25 cellular contexts compared by ENCODE assay signal in the genomic region with DNA sequence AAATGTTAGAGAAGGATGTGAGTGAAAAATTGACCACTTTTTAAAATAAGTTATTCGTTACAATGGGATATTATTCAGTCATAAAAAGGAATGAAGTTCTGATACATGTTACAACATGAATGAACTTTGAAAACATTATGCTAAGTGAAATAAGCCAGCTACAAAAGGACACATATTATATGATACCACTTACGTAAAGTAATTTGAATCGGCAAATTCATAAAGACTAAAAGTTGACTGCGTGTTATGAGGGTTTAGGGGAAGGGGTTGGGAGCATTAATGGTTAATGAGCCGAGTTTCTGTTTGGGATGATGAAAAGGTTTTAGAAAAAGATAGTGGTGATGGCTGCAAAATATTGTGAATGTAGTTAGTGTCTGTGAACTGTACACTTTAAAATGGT.
DNase-seq lines count a peak whose midpoint lies in the region; ATAC-seq, FAIRE-seq and TF ChIP-seq lines count a peak whose summit lies in the region.
"Had no signal": no experiment of that assay in that cellular context is flagged by ENCODE, and none has a peak within 500 bp of the region (broad histone marks: within the 10 kb centered on the region; RNA-seq: fewer than 3 reads in every experiment).

No MANE protein-coding gene starts in this region.

- TF ChIP-seq POLR2A in K562 (conservative IDR thresholded peaks at IDR 0.05), result no peak

- H3K9me1 ChIP-seq in K562 (ENCODE audit: control insufficient read depth, insufficient read depth, low read length), result no peaks in the 10 kb centered on the region

- DNase-seq in WTC11 (ENCODE audit: low spot score), result no peak
- no peak for DNase-seq in K562 (ENCODE audit: extremely low read depth in 1 of 4, low spot score in 3 of 4)
- DNase-seq in posterior vena cava (ENCODE audit: low spot score), result no peak
- DNase-seq in tibial artery, result no peak
- DNase-seq in SW 1271 (lab: John Stamatoyannopoulos, UW), result no peak
- DNase-seq: 8988T; ACHN; BE2C; C1 segment of cervical spinal cord; CD4-positive, alpha-beta memory T cell; CD4-positive, CD25-positive, alpha-beta regulatory T cell; CD8-positive, alpha-beta memory T cell; COR-L47; DMS 273 treated with DMSO at 0.1 percent for 48 hours; DMS153; DMS53; DMS79; DND-41; EL; GDM1 had no signal

- TF ChIP-seq CTCF in WTC11 (IDR thresholded peaks at IDR 0.05), result no peak
- TF ChIP-seq CTCF in K562 (IDR thresholded peaks at IDR 0.05 in 2 of 3, conservative IDR thresholded peaks at IDR 0.05 in 1 of 3; ENCODE audit: insufficient read depth in 2 of 3, low read depth in 1 of 3, low read length in 3 of 3), result no peak
- no peak for TF ChIP-seq CTCF in tibial artery (IDR thresholded peaks at IDR 0.05)

- CTCF ChIA-PET in WTC11 (lab: Charles Lee) (interaction anchor here (1.4 kb wide), 1 partner anchor 102 kb away, joined by 3 read pairs; no protein-coding TSS in a partner anchor), K562 (lab: Yijun Ruan, JAX; ENCODE audit: low intra/inter-chr PET ratio) (no interaction called here)

- H2AFZ ChIP-seq in K562 (ENCODE audit: low read depth, low read length), result no peak overlapping the region

- peaks cover 33% of the 10 kb centered on the region for H3K4me1 Mint-ChIP-seq in WTC11

- H3K4me3 Mint-ChIP-seq in WTC11, result no peak overlapping the region
- H3K4me3 Mint-ChIP-seq: CD14-positive monocyte; CD4-positive, alpha-beta memory T cell; CD4-positive, CD25-positive, alpha-beta regulatory T cell; CD8-positive, alpha-beta memory T cell had no signal

- TF ChIP-seq EP300 in K562 (IDR thresholded peaks at IDR 0.05; ENCODE audit: low read length), result no peak

- ATAC-seq in WTC11, result no peak
- no peak for ATAC-seq in K562

- H3K9me3 Mint-ChIP-seq in WTC11, result no peaks in the 10 kb centered on the region
- H3K9me3 Mint-ChIP-seq: CD14-positive monocyte; CD4-positive, alpha-beta memory T cell; CD4-positive, CD25-positive, alpha-beta regulatory T cell had no signal

- H3K36me3 ChIP-seq in K562 (ENCODE audit: control insufficient read depth, insufficient read depth, low read length) (no peaks in the 10 kb centered on the region), tibial artery (no peaks in the 10 kb centered on the region)
- H3K36me3 ChIP-seq: BE2C, BLaER1 had no signal

- H3K4me2 ChIP-seq in K562 (ENCODE audit: insufficient read depth, low read length), result no peak overlapping the region
- H3K4me2 ChIP-seq: BLaER1 had no signal

- intact Hi-C loops in K562 (cut with micrococcal nuclease) (no loop called here), posterior vena cava (cut with DNase I) (no loop called here), tibial artery (cut with DNase I; ENCODE audit: low total_unique reads) (no loop called here)

- POLR2A ChIA-PET in WTC11 (lab: Charles Lee), result no interaction called here
- POLR2A ChIA-PET in K562 (lab: Yijun Ruan, JAX), result interaction anchor here (0.7 kb wide), 1 partner anchor 10 kb away, joined by 3 read pairs; no protein-coding TSS in a partner anchor

- no TSS peak for BruUV-seq in K562 (replicated peaks; lab: Mats Ljungman, UMichigan)

- in situ Hi-C loops in K562 (cut with MboI), result no loop called here

- no peak for TF ChIP-seq RAD21 in K562 (CRISPR knock-in tag; conservative IDR thresholded peaks at IDR 0.05 in 1 of 2, IDR thresholded peaks at IDR 0.05 in 1 of 2)

- H3K27ac ChIP-seq in K562 (ENCODE audit: extremely low read depth, low read depth, low read length) (no peak overlapping the region), tibial artery (no peak overlapping the region)
- H3K27ac ChIP-seq: BLaER1 had no signal

- no peaks in the 10 kb centered on the region for H3K27me3 Mint-ChIP-seq in WTC11 (ENCODE audit: low read depth)
- H3K27me3 Mint-ChIP-seq: CD4-positive, alpha-beta memory T cell; CD4-positive, CD25-positive, alpha-beta regulatory T cell; CD8-positive, alpha-beta memory T cell had no signal

- peaks cover 92% of the 10 kb centered on the region for H3K79me2 ChIP-seq in K562 (ENCODE audit: control insufficient read depth, insufficient read depth, low read length)

- H3K36me3 Mint-ChIP-seq in WTC11, result no peaks in the 10 kb centered on the region

- peak overlapping the region; percentile 64 for H3K27ac Mint-ChIP-seq in WTC11
- H3K27ac Mint-ChIP-seq: CD14-positive monocyte; CD4-positive, alpha-beta memory T cell had no signal

- H3K4me3 ChIP-seq in K562, result no peak overlapping the region
- H3K4me3 ChIP-seq in tibial artery, result no peak overlapping the region
- H3K4me3 ChIP-seq: BLaER1 had no signal

- peak; percentile 32 for FAIRE-seq in K562 (lab: Jason Lieb, UNC)
- FAIRE-seq: A204.1, GM12891, GM19239 had no signal

- WGBS in K562 (ENCODE audit: insufficient coverage, low coverage, missing lambda C conversion rate), result 94% methylated on average over 5 of the region's 5 CpGs

- H4K20me1 ChIP-seq in K562 (replicated peaks; ENCODE audit: control insufficient read depth, insufficient read depth, low read length), result peaks cover 13% of the 10 kb centered on the region

- no peak overlapping the region for H3K9ac ChIP-seq in K562 (ENCODE audit: insufficient read depth in 1 of 2, low read depth in 2 of 2, low read length in 2 of 2)
- H3K9ac ChIP-seq: BLaER1 had no signal

- H3K9me3 ChIP-seq in K562 (replicated peaks; ENCODE audit: control insufficient read depth, insufficient read depth, low read depth, low read length) (no peaks in the 10 kb centered on the region), tibial artery (no peaks in the 10 kb centered on the region)
- H3K9me3 ChIP-seq: BE2C, BLaER1 had no signal

- no peaks in the 10 kb centered on the region for H3K4me1 ChIP-seq in K562 (replicated peaks in 1 of 2; ENCODE audit: control insufficient read depth in 2 of 2, insufficient read depth in 2 of 2, low read length in 2 of 2)
- no peaks in the 10 kb centered on the region for H3K4me1 ChIP-seq in tibial artery
- H3K4me1 ChIP-seq: BE2C, BLaER1 had no signal

- H3K27me3 ChIP-seq in K562 (ENCODE audit: control insufficient read depth in 2 of 2, insufficient read depth in 2 of 2, low read length in 2 of 2) (no peaks in the 10 kb centered on the region), tibial artery (no peaks in the 10 kb centered on the region)
- H3K27me3 ChIP-seq: BE2C, BLaER1 had no signal

TF ChIP-seq in WTC11, 78 proteins besides CTCF, POLR2A, EP300 and RAD21 (continues in another document):
- TF ChIP-seq NFE2L1 (CRISPR knock-in tag; IDR thresholded peaks at IDR 0.05), result no peak
- TF ChIP-seq, protein P1, sequence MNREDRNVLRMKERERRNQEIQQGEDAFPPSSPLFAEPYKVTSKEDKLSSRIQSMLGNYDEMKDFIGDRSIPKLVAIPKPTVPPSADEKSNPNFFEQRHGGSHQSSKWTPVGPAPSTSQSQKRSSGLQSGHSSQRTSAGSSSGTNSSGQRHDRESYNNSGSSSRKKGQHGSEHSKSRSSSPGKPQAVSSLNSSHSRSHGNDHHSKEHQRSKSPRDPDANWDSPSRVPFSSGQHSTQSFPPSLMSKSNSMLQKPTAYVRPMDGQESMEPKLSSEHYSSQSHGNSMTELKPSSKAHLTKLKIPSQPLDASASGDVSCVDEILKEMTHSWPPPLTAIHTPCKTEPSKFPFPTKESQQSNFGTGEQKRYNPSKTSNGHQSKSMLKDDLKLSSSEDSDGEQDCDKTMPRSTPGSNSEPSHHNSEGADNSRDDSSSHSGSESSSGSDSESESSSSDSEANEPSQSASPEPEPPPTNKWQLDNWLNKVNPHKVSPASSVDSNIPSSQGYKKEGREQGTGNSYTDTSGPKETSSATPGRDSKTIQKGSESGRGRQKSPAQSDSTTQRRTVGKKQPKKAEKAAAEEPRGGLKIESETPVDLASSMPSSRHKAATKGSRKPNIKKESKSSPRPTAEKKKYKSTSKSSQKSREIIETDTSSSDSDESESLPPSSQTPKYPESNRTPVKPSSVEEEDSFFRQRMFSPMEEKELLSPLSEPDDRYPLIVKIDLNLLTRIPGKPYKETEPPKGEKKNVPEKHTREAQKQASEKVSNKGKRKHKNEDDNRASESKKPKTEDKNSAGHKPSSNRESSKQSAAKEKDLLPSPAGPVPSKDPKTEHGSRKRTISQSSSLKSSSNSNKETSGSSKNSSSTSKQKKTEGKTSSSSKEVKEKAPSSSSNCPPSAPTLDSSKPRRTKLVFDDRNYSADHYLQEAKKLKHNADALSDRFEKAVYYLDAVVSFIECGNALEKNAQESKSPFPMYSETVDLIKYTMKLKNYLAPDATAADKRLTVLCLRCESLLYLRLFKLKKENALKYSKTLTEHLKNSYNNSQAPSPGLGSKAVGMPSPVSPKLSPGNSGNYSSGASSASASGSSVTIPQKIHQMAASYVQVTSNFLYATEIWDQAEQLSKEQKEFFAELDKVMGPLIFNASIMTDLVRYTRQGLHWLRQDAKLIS (CRISPR knock-in tag; IDR thresholded peaks at IDR 0.05; ENCODE audit: borderline replicate concordance), result no peak

TF ChIP-seq in K562, 482 proteins besides CTCF, POLR2A, EP300 and RAD21:
- TF ChIP-seq, protein P2, sequence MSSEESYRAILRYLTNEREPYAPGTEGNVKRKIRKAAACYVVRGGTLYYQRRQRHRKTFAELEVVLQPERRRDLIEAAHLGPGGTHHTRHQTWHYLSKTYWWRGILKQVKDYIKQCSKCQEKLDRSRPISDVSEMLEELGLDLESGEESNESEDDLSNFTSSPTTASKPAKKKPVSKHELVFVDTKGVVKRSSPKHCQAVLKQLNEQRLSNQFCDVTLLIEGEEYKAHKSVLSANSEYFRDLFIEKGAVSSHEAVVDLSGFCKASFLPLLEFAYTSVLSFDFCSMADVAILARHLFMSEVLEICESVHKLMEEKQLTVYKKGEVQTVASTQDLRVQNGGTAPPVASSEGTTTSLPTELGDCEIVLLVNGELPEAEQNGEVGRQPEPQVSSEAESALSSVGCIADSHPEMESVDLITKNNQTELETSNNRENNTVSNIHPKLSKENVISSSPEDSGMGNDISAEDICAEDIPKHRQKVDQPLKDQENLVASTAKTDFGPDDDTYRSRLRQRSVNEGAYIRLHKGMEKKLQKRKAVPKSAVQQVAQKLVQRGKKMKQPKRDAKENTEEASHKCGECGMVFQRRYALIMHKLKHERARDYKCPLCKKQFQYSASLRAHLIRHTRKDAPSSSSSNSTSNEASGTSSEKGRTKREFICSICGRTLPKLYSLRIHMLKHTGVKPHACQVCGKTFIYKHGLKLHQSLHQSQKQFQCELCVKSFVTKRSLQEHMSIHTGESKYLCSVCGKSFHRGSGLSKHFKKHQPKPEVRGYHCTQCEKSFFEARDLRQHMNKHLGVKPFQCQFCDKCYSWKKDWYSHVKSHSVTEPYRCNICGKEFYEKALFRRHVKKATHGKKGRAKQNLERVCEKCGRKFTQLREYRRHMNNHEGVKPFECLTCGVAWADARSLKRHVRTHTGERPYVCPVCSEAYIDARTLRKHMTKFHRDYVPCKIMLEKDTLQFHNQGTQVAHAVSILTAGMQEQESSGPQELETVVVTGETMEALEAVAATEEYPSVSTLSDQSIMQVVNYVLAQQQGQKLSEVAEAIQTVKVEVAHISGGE (CRISPR knock-in tag; IDR thresholded peaks at IDR 0.05), result peak in 1 of 3 experiments; percentile 64; a peak in 2 of 6 replicates
- no peak for TF ChIP-seq NCOA6 (IDR thresholded peaks at IDR 0.05)
